Comparison of ENCODE assay signal across 8 cellular contexts in genomic region chr6:53894086-53894485, GRCh38.
A peak's percentile ranks its signal among the peaks of the same experiment; 100 is the strongest.
DNase-seq lines count a peak whose midpoint lies in the region; ATAC-seq, FAIRE-seq and TF ChIP-seq lines count a peak whose summit lies in the region.

No MANE protein-coding gene starts in this region.

- H3K4me2 ChIP-seq in fibroblast of lung (ENCODE audit: extremely low read depth, insufficient read depth, low read length): no peak overlapping the region

- H3K36me3 ChIP-seq in fibroblast of lung (ENCODE audit: control insufficient read depth, insufficient read depth, low read length): no peaks in the 10 kb centered on the region

- no peak overlapping the region for H3K9ac ChIP-seq in fibroblast of lung (ENCODE audit: insufficient read depth, low read length)

- peaks cover 2% of the 10 kb centered on the region for H3K4me1 ChIP-seq in fibroblast of lung (ENCODE audit: control insufficient read depth, extremely low read depth, insufficient read depth, low read length)

- no peaks in the 10 kb centered on the region for H3K27me3 ChIP-seq in fibroblast of lung (ENCODE audit: control insufficient read depth, insufficient read depth, low read length)

- peak; percentile 40 for DNase-seq in AG08395 (ENCODE audit: low spot score)
- peak; percentile 20 for DNase-seq in NCI-H82 treated with DMSO at 0.1 percent for 48 hours (lab: John Stamatoyannopoulos, UW; ENCODE audit: unreplicated experiment)
- DNase-seq in fibroblast of lung (ENCODE audit: low read depth in 2 of 2): peak; percentile 44 to 57
- DNase-seq in urothelium cell line (ENCODE audit: low spot score): peak; percentile 65
- no peak for DNase-seq in NCI-H526 treated with DMSO at 0.1 percent for 48 hours (lab: John Stamatoyannopoulos, UW)
- no peak for DNase-seq in globus pallidus (ENCODE audit: low spot score)

- peak; percentile 62 for ATAC-seq in GM18519 (IDR thresholded peaks at IDR 0.05; ENCODE audit: low FRiP score, unreplicated experiment)
- peak; percentile 71 for ATAC-seq in HG03060 (IDR thresholded peaks at IDR 0.05; ENCODE audit: low read depth, unreplicated experiment)

- H4K20me1 ChIP-seq in fibroblast of lung (ENCODE audit: control insufficient read depth, extremely low read depth, insufficient read depth, low read length): no peaks in the 10 kb centered on the region

- TF ChIP-seq CTCF in fibroblast of lung (conservative IDR thresholded peaks at IDR 0.05 in 1 of 2, IDR thresholded peaks at IDR 0.05 in 1 of 2; ENCODE audit: low read depth in 1 of 2, low read length in 2 of 2): no peak

- H3K79me2 ChIP-seq in fibroblast of lung (ENCODE audit: control insufficient read depth, insufficient read depth, low read length): no peaks in the 10 kb centered on the region

- H3K4me3 ChIP-seq in fibroblast of lung (replicated peaks in 1 of 4; ENCODE audit: control extremely low read depth in 1 of 4, insufficient read depth in 1 of 4, low read depth in 3 of 4, low read length in 4 of 4): no peak overlapping the region

- H3K27ac ChIP-seq in fibroblast of lung (ENCODE audit: insufficient read depth, low read length): no peak overlapping the region

- no peak overlapping the region for H2AFZ ChIP-seq in fibroblast of lung (ENCODE audit: low read length)

- peak; percentile 69 for FAIRE-seq in urothelium cell line (lab: Jason Lieb, UNC)

- no peaks in the 10 kb centered on the region for H3K9me3 ChIP-seq in fibroblast of lung (ENCODE audit: control insufficient read depth, insufficient read depth, low read depth, low read length)

Comparison
In these comparisons a context has a peak if more than half of its experiments do, and no peak if none do; other contexts are left out.
1. DNase-seq: peak in AG08395 (single experiment), NCI-H82 treated with DMSO at 0.1 percent for 48 hours (single experiment), fibroblast of lung (2 of 2) and urothelium cell line (single experiment); none in NCI-H526 treated with DMSO at 0.1 percent for 48 hours (single experiment) and globus pallidus (single experiment).